1 cellular context compared by ENCODE assay signal in the genomic region with DNA sequence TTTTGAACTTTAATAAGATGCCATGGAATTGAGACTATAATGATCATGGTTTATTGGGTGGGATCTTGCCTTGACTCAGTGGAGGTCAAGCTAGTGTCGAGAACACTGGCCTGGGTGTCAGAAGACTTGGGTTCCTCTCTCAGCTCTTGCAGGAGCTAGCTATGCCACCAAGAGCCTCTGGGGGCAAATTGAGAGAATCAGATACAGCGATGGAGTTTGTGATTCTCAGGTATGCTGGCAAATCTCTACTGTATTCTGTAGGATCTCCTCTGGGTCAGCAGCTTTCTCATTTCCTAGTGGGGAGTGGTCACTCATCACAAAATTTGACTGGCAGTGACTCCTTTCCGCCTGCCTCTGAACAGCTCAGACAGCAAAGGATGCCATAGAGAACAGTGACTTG.
TF ChIP-seq lines count a peak whose summit lies in the region.

No MANE protein-coding gene starts in this region.

TF ChIP-seq in GM23338, 12 proteins besides CTCF, POLR2A, EP300 and RAD21 (continued from another document):
- TF ChIP-seq, protein P1, sequence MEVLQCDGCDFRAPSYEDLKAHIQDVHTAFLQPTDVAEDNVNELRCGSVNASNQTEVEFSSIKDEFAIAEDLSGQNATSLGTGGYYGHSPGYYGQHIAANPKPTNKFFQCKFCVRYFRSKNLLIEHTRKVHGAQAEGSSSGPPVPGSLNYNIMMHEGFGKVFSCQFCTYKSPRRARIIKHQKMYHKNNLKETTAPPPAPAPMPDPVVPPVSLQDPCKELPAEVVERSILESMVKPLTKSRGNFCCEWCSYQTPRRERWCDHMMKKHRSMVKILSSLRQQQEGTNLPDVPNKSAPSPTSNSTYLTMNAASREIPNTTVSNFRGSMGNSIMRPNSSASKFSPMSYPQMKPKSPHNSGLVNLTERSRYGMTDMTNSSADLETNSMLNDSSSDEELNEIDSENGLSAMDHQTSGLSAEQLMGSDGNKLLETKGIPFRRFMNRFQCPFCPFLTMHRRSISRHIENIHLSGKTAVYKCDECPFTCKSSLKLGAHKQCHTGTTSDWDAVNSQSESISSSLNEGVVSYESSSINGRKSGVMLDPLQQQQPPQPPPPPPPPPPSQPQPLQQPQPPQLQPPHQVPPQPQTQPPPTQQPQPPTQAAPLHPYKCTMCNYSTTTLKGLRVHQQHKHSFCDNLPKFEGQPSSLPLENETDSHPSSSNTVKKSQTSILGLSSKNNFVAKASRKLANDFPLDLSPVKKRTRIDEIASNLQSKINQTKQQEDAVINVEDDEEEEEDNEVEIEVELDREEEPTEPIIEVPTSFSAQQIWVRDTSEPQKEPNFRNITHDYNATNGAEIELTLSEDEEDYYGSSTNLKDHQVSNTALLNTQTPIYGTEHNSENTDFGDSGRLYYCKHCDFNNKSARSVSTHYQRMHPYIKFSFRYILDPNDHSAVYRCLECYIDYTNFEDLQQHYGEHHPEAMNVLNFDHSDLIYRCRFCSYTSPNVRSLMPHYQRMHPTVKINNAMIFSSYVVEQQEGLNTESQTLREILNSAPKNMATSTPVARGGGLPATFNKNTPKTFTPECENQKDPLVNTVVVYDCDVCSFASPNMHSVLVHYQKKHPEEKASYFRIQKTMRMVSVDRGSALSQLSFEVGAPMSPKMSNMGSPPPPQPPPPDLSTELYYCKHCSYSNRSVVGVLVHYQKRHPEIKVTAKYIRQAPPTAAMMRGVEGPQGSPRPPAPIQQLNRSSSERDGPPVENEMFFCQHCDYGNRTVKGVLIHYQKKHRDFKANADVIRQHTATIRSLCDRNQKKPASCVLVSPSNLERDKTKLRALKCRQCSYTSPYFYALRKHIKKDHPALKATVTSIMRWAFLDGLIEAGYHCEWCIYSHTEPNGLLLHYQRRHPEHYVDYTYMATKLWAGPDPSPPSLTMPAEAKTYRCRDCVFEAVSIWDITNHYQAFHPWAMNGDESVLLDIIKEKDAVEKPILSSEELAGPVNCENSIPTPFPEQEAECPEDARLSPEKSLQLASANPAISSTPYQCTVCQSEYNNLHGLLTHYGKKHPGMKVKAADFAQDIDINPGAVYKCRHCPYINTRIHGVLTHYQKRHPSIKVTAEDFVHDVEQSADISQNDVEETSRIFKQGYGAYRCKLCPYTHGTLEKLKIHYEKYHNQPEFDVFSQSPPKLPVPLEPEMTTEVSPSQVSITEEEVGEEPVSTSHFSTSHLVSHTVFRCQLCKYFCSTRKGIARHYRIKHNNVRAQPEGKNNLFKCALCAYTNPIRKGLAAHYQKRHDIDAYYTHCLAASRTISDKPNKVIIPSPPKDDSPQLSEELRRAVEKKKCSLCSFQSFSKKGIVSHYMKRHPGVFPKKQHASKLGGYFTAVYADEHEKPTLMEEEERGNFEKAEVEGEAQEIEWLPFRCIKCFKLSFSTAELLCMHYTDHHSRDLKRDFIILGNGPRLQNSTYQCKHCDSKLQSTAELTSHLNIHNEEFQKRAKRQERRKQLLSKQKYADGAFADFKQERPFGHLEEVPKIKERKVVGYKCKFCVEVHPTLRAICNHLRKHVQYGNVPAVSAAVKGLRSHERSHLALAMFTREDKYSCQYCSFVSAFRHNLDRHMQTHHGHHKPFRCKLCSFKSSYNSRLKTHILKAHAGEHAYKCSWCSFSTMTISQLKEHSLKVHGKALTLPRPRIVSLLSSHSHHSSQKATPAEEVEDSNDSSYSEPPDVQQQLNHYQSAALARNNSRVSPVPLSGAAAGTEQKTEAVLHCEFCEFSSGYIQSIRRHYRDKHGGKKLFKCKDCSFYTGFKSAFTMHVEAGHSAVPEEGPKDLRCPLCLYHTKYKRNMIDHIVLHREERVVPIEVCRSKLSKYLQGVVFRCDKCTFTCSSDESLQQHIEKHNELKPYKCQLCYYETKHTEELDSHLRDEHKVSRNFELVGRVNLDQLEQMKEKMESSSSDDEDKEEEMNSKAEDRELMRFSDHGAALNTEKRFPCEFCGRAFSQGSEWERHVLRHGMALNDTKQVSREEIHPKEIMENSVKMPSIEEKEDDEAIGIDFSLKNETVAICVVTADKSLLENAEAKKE (CRISPR knock-in tag; IDR thresholded peaks at IDR 0.05): no peak
- no peak for TF ChIP-seq ZNF114 (CRISPR knock-in tag; IDR thresholded peaks at IDR 0.05)
- TF ChIP-seq, protein P2, sequence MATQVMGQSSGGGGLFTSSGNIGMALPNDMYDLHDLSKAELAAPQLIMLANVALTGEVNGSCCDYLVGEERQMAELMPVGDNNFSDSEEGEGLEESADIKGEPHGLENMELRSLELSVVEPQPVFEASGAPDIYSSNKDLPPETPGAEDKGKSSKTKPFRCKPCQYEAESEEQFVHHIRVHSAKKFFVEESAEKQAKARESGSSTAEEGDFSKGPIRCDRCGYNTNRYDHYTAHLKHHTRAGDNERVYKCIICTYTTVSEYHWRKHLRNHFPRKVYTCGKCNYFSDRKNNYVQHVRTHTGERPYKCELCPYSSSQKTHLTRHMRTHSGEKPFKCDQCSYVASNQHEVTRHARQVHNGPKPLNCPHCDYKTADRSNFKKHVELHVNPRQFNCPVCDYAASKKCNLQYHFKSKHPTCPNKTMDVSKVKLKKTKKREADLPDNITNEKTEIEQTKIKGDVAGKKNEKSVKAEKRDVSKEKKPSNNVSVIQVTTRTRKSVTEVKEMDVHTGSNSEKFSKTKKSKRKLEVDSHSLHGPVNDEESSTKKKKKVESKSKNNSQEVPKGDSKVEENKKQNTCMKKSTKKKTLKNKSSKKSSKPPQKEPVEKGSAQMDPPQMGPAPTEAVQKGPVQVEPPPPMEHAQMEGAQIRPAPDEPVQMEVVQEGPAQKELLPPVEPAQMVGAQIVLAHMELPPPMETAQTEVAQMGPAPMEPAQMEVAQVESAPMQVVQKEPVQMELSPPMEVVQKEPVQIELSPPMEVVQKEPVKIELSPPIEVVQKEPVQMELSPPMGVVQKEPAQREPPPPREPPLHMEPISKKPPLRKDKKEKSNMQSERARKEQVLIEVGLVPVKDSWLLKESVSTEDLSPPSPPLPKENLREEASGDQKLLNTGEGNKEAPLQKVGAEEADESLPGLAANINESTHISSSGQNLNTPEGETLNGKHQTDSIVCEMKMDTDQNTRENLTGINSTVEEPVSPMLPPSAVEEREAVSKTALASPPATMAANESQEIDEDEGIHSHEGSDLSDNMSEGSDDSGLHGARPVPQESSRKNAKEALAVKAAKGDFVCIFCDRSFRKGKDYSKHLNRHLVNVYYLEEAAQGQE (IDR thresholded peaks at IDR 0.05; ENCODE audit: unreplicated experiment): no peak
- no peak for TF ChIP-seq EZH2 (IDR thresholded peaks at IDR 0.05; ENCODE audit: low read depth, unreplicated experiment)
- no peak for TF ChIP-seq POLR2AphosphoS5 (IDR thresholded peaks at IDR 0.05; ENCODE audit: low read depth)
- TF ChIP-seq CREB1 (CRISPR knock-in tag; IDR thresholded peaks at IDR 0.05; ENCODE audit: low read depth): no peak
- no peak for TF ChIP-seq ETS1 (IDR thresholded peaks at IDR 0.05)
- no peak for TF ChIP-seq JUNB (IDR thresholded peaks at IDR 0.05; ENCODE audit: unreplicated experiment)
- no peak for TF ChIP-seq STAT1 (IDR thresholded peaks at IDR 0.05; ENCODE audit: unreplicated experiment)
